1 cellular context compared by ENCODE assay signal in genomic region chr16:12199524-12199923, GRCh38.
TF ChIP-seq lines count a peak whose summit lies in the region.

No MANE protein-coding gene starts in this region.

TF ChIP-seq in HepG2, 621 proteins besides CTCF, POLR2A, EP300 and RAD21 (continued from another document and continues in another):
- no peak for TF ChIP-seq TCF12 (IDR thresholded peaks at IDR 0.05)
- no peak for TF ChIP-seq TCF12 (CRISPR knock-in tag; IDR thresholded peaks at IDR 0.05)
- no peak for TF ChIP-seq CHD2 (IDR thresholded peaks at IDR 0.05; ENCODE audit: low read depth, low read length)
- TF ChIP-seq RBM22 (optimal IDR thresholded peaks at IDR 0.05; ENCODE audit: low read length) = no peak
- no peak for TF ChIP-seq ZBTB42 (CRISPR knock-in tag; IDR thresholded peaks at IDR 0.05)
- no peak for TF ChIP-seq ZNF326 (CRISPR knock-in tag; IDR thresholded peaks at IDR 0.05; ENCODE audit: borderline replicate concordance)
- no peak for TF ChIP-seq ZBTB38 (CRISPR knock-in tag; IDR thresholded peaks at IDR 0.05)
- no peak for TF ChIP-seq SRF (IDR thresholded peaks at IDR 0.05; ENCODE audit: low read depth, low read length)
- TF ChIP-seq HNRNPK (IDR thresholded peaks at IDR 0.05; ENCODE audit: low read depth, low read length, poor library complexity, severe bottlenecking) = no peak
- no peak for TF ChIP-seq GRHL1 (CRISPR knock-in tag; conservative IDR thresholded peaks at IDR 0.05)
- TF ChIP-seq ZNF256 (CRISPR knock-in tag; conservative IDR thresholded peaks at IDR 0.05) = 0 out of 2 replicates have a peak, but pooled peaks have one; percentile 21
- TF ChIP-seq ZNF589 (CRISPR knock-in tag; conservative IDR thresholded peaks at IDR 0.05) = peak; percentile 68; the same call in 1 of the 2 replicates
- TF ChIP-seq ZNF18 (CRISPR knock-in tag; IDR thresholded peaks at IDR 0.05; ENCODE audit: insufficient replicate concordance) = no peak
- peak; percentile 68; the same call in 1 of the 2 replicates for TF ChIP-seq ARID4A (CRISPR knock-in tag; IDR thresholded peaks at IDR 0.05; ENCODE audit: borderline replicate concordance)
- no peak for TF ChIP-seq ZNF891 (CRISPR knock-in tag; IDR thresholded peaks at IDR 0.05)
- no peak for TF ChIP-seq GMEB1 (CRISPR knock-in tag; IDR thresholded peaks at IDR 0.05; ENCODE audit: borderline replicate concordance)
- peak; percentile 84 for TF ChIP-seq SALL1 (CRISPR knock-in tag; IDR thresholded peaks at IDR 0.05)
- no peak for TF ChIP-seq NFRKB (IDR thresholded peaks at IDR 0.05)
- TF ChIP-seq MXD4 (CRISPR knock-in tag; IDR thresholded peaks at IDR 0.05) = peak; percentile 79; the same call in 1 of the 2 replicates
- peak; percentile 63; the same call in 1 of the 2 replicates for TF ChIP-seq ZBTB7B (CRISPR knock-in tag; IDR thresholded peaks at IDR 0.05)
- TF ChIP-seq ZSCAN25 (CRISPR knock-in tag; IDR thresholded peaks at IDR 0.05) = no peak
- TF ChIP-seq JUND (CRISPR knock-in tag; IDR thresholded peaks at IDR 0.05) = no peak
- TF ChIP-seq BHLHE40 (IDR thresholded peaks at IDR 0.05; ENCODE audit: low read length) = no peak
- TF ChIP-seq TGIF2 (CRISPR knock-in tag; IDR thresholded peaks at IDR 0.05) = peak; percentile 94
- TF ChIP-seq SMYD3 (CRISPR knock-in tag; IDR thresholded peaks at IDR 0.05) = no peak
- TF ChIP-seq PRMT3 (CRISPR knock-in tag; IDR thresholded peaks at IDR 0.05; ENCODE audit: borderline replicate concordance, low read depth) = no peak
- TF ChIP-seq LBX2 (CRISPR knock-in tag; IDR thresholded peaks at IDR 0.05; ENCODE audit: borderline replicate concordance) = no peak
- TF ChIP-seq SMARCC2 (IDR thresholded peaks at IDR 0.05) = peak; percentile 34; the same call in 1 of the 2 replicates
- TF ChIP-seq TEF (CRISPR knock-in tag; IDR thresholded peaks at IDR 0.05) = no peak
- TF ChIP-seq ZNF274 (CRISPR knock-in tag; IDR thresholded peaks at IDR 0.05) = no peak
- no peak for TF ChIP-seq HNRNPLL (IDR thresholded peaks at IDR 0.05; ENCODE audit: low read depth, low read length, poor library complexity, severe bottlenecking)
- no peak for TF ChIP-seq ZBTB14 (CRISPR knock-in tag; IDR thresholded peaks at IDR 0.05)
- TF ChIP-seq ZNF160 (CRISPR knock-in tag; IDR thresholded peaks at IDR 0.05) = 0 out of 2 replicates have a peak, but pooled peaks have one; percentile 42
- no peak for TF ChIP-seq ZBTB1 (CRISPR knock-in tag; IDR thresholded peaks at IDR 0.05; ENCODE audit: borderline replicate concordance)
- TF ChIP-seq UBTF (CRISPR knock-in tag; IDR thresholded peaks at IDR 0.05) = no peak
- no peak for TF ChIP-seq USF2 (IDR thresholded peaks at IDR 0.05; ENCODE audit: low read depth, low read length)
- no peak for TF ChIP-seq USF2 (CRISPR knock-in tag; IDR thresholded peaks at IDR 0.05; ENCODE audit: borderline replicate concordance)
- TF ChIP-seq ZNF441 (CRISPR knock-in tag; IDR thresholded peaks at IDR 0.05; ENCODE audit: borderline replicate concordance) = peak; percentile 82; the same call in 1 of the 2 replicates
- TF ChIP-seq MLLT10 (CRISPR knock-in tag; IDR thresholded peaks at IDR 0.05) = no peak
- no peak for TF ChIP-seq TRAFD1 (CRISPR knock-in tag; IDR thresholded peaks at IDR 0.05; ENCODE audit: borderline replicate concordance)
- TF ChIP-seq ZGPAT (CRISPR knock-in tag; IDR thresholded peaks at IDR 0.05) = peak; percentile 70; the same call in 1 of the 2 replicates
- no peak for TF ChIP-seq ZNF615 (CRISPR knock-in tag; IDR thresholded peaks at IDR 0.05; ENCODE audit: borderline replicate concordance)
- no peak for TF ChIP-seq MEIS1 (CRISPR knock-in tag; IDR thresholded peaks at IDR 0.05; ENCODE audit: borderline replicate concordance)
- TF ChIP-seq ARHGAP35 (CRISPR knock-in tag; IDR thresholded peaks at IDR 0.05; ENCODE audit: borderline replicate concordance) = no peak
- TF ChIP-seq DNMT1 (CRISPR knock-in tag; IDR thresholded peaks at IDR 0.05) = no peak
